Comparison of ENCODE assay signal across 1 cellular context in genomic region chr5:119512277-119512676, GRCh38.
TF ChIP-seq lines count a peak whose summit lies in the region.

No MANE protein-coding gene starts in this region.

TF ChIP-seq in SK-N-SH treated with all-trans-retinoic acid at 6 μM for 48 hours, 23 proteins besides CTCF, POLR2A, EP300 and RAD21 (continued from another document):
- TF ChIP-seq TSHZ2 (CRISPR knock-in tag; IDR thresholded peaks at IDR 0.05) (no peak), OSR1 (CRISPR knock-in tag; IDR thresholded peaks at IDR 0.05) (no peak), RARB (CRISPR knock-in tag; IDR thresholded peaks at IDR 0.05) (no peak), ZNF8 (CRISPR knock-in tag; IDR thresholded peaks at IDR 0.05) (no peak), SNAI2 (CRISPR knock-in tag; IDR thresholded peaks at IDR 0.05) (no peak), ZFP3 (CRISPR knock-in tag; IDR thresholded peaks at IDR 0.05) (no peak), ARNTL (CRISPR knock-in tag; IDR thresholded peaks at IDR 0.05; ENCODE audit: borderline replicate concordance, low read depth) (no peak)
